In genomic region chr1:244970236-244970652, GRCh38 we compare ENCODE assay signal across 8 cellular contexts.
DNase-seq lines count a peak whose midpoint lies in the region; ATAC-seq and TF ChIP-seq lines count a peak whose summit lies in the region.

No MANE protein-coding gene starts in this region.

- H3K27ac Mint-ChIP-seq in CD8-positive, alpha-beta memory T cell, result peak overlapping the region; percentile 97 to 100 (median 100)
- peak overlapping the region; percentile 98 for H3K27ac Mint-ChIP-seq in activated CD8-positive, alpha-beta memory T cell treated with anti-CD3 and anti-CD28 coated beads, Interleukin-2, amount 10 ng/mL, durations not matched to agents 7 days and 5 days
- H3K27ac Mint-ChIP-seq in neural progenitor cell, result no peak overlapping the region

- ATAC-seq in GM19452 (IDR thresholded peaks at IDR 0.05; ENCODE audit: unreplicated experiment) (peak; percentile 64), HG03469 (IDR thresholded peaks at IDR 0.05; ENCODE audit: unreplicated experiment) (peak; percentile 43)
- ATAC-seq in activated CD8-positive, alpha-beta memory T cell treated with anti-CD3 and anti-CD28 coated beads, Interleukin-2, amount 10 ng/mL, durations not matched to agents 7 days and 5 days, result peak; percentile 71

- H3K4me3 Mint-ChIP-seq in CD8-positive, alpha-beta memory T cell, result peak overlapping the region; percentile 91 to 98 (median 93)
- peak overlapping the region; percentile 91 for H3K4me3 Mint-ChIP-seq in activated CD8-positive, alpha-beta memory T cell treated with anti-CD3 and anti-CD28 coated beads, Interleukin-2, amount 10 ng/mL, durations not matched to agents 7 days and 5 days
- peak overlapping the region; percentile 97 for H3K4me3 Mint-ChIP-seq in neural progenitor cell

- no peaks in the 10 kb centered on the region for H3K9me3 Mint-ChIP-seq in CD8-positive, alpha-beta memory T cell
- no peaks in the 10 kb centered on the region for H3K9me3 Mint-ChIP-seq in activated CD8-positive, alpha-beta memory T cell treated with anti-CD3 and anti-CD28 coated beads, Interleukin-2, amount 10 ng/mL, durations not matched to agents 7 days and 5 days (ENCODE audit: low read depth)
- no peaks in the 10 kb centered on the region for H3K9me3 Mint-ChIP-seq in neural progenitor cell

- H3K4me1 Mint-ChIP-seq in CD8-positive, alpha-beta memory T cell, result peaks cover 16 to 29% (median 19%) of the 10 kb centered on the region in 3 donors
- H3K4me1 Mint-ChIP-seq in activated CD8-positive, alpha-beta memory T cell treated with anti-CD3 and anti-CD28 coated beads, Interleukin-2, amount 10 ng/mL, durations not matched to agents 7 days and 5 days, result peaks cover 16% of the 10 kb centered on the region
- peaks cover 25% of the 10 kb centered on the region for H3K4me1 Mint-ChIP-seq in neural progenitor cell

- TF ChIP-seq CTCF in fibroblast of lung (conservative IDR thresholded peaks at IDR 0.05 in 1 of 2, IDR thresholded peaks at IDR 0.05 in 1 of 2; ENCODE audit: low read depth in 1 of 2, low read length in 2 of 2) (no peak), neural progenitor cell (IDR thresholded peaks at IDR 0.05) (no peak)

- H3K27ac ChIP-seq in CD8-positive, alpha-beta memory T cell (ENCODE audit: low read depth, low read length), result peak overlapping the region; percentile 99
- H3K27ac ChIP-seq in fibroblast of lung (ENCODE audit: insufficient read depth, low read length), result peak overlapping the region; percentile 99
- peak overlapping the region; percentile 99 for H3K27ac ChIP-seq in neural progenitor cell
- H3K27ac ChIP-seq in urinary bladder (ENCODE audit: low read depth), result peak overlapping the region; percentile 100

- 1% methylated on average over 46 of the region's 49 CpGs for WGBS in urinary bladder

- H3F3A ChIP-seq in neural progenitor cell (ENCODE audit: low read depth), result peaks cover 43% of the 10 kb centered on the region

- H2AFZ ChIP-seq in fibroblast of lung (ENCODE audit: low read length) (no peak overlapping the region), neural progenitor cell (replicated peaks) (peak overlapping the region; percentile 90)

- peaks cover 0 to 16% (median 2%) of the 10 kb centered on the region in 3 donors for H3K36me3 Mint-ChIP-seq in CD8-positive, alpha-beta memory T cell
- H3K36me3 Mint-ChIP-seq in activated CD8-positive, alpha-beta memory T cell treated with anti-CD3 and anti-CD28 coated beads, Interleukin-2, amount 10 ng/mL, durations not matched to agents 7 days and 5 days, result peaks cover 1% of the 10 kb centered on the region
- H3K36me3 Mint-ChIP-seq in neural progenitor cell, result peaks cover 5% of the 10 kb centered on the region

- H3K27me3 ChIP-seq in CD8-positive, alpha-beta memory T cell (ENCODE audit: insufficient read depth, low read length, poor library complexity, severe bottlenecking), result no peaks in the 10 kb centered on the region
- H3K27me3 ChIP-seq in fibroblast of lung (ENCODE audit: control insufficient read depth, insufficient read depth, low read length) (no peaks in the 10 kb centered on the region), neural progenitor cell (no peaks in the 10 kb centered on the region)

- H4K20me1 ChIP-seq in fibroblast of lung (ENCODE audit: control insufficient read depth, extremely low read depth, insufficient read depth, low read length) (no peaks in the 10 kb centered on the region), neural progenitor cell (ENCODE audit: low read depth) (no peaks in the 10 kb centered on the region)

- H3K79me2 ChIP-seq in fibroblast of lung (ENCODE audit: control insufficient read depth, insufficient read depth, low read length), result peaks cover 2% of the 10 kb centered on the region
- H3K79me2 ChIP-seq in neural progenitor cell (ENCODE audit: low read depth), result peaks cover 49% of the 10 kb centered on the region

- DNase-seq in CD8-positive, alpha-beta memory T cell, result peak in 3 of 5 donors; percentile 61 to 85 (median 82)
- DNase-seq in NCI-H69 (lab: John Stamatoyannopoulos, UW) (peak; percentile 99), fibroblast of lung (ENCODE audit: low read depth in 2 of 2) (peak; percentile 67 to 79), neural progenitor cell (ENCODE audit: low spot score) (peak; percentile 94)
- peak; percentile 84 for DNase-seq in activated CD8-positive, alpha-beta memory T cell treated with anti-CD3 and anti-CD28 coated beads, Interleukin-2, amount 10 ng/mL, durations not matched to agents 7 days and 5 days

- H3K27me3 Mint-ChIP-seq in CD8-positive, alpha-beta memory T cell, result no peaks in the 10 kb centered on the region
- H3K27me3 Mint-ChIP-seq in activated CD8-positive, alpha-beta memory T cell treated with anti-CD3 and anti-CD28 coated beads, Interleukin-2, amount 10 ng/mL, durations not matched to agents 7 days and 5 days, result no peaks in the 10 kb centered on the region
- peaks cover 2% of the 10 kb centered on the region for H3K27me3 Mint-ChIP-seq in neural progenitor cell (ENCODE audit: insufficient read depth, low read depth)

- H3K4me1 ChIP-seq in CD8-positive, alpha-beta memory T cell (ENCODE audit: insufficient read depth, low read length), result peaks cover 12% of the 10 kb centered on the region
- H3K4me1 ChIP-seq in fibroblast of lung (ENCODE audit: control insufficient read depth, extremely low read depth, insufficient read depth, low read length) (peaks cover 3% of the 10 kb centered on the region), neural progenitor cell (peaks cover 22% of the 10 kb centered on the region), urinary bladder (ENCODE audit: insufficient read depth) (no peaks in the 10 kb centered on the region)

- POLR2A ChIA-PET in CD8-positive, alpha-beta memory T cell (lab: Charles Lee), result interaction anchor here (0.8 to 5.0 kb wide), 7 partner anchors 51 to 318 kb away, joined by 3 to 205 read pairs (median 6); partner anchors contain the start of genes COX20 and HNRNPU

- peak overlapping the region; percentile 67 for H3K4me3 ChIP-seq in CD8-positive, alpha-beta memory T cell (ENCODE audit: low read length)
- peak overlapping the region; percentile 61 to 82 (median 68) for H3K4me3 ChIP-seq in fibroblast of lung (replicated peaks in 1 of 4; ENCODE audit: control extremely low read depth in 1 of 4, insufficient read depth in 1 of 4, low read depth in 3 of 4, low read length in 4 of 4)
- peak overlapping the region; percentile 69 for H3K4me3 ChIP-seq in neural progenitor cell
- H3K4me3 ChIP-seq in urinary bladder (ENCODE audit: low read depth, low read length), result peak overlapping the region; percentile 86

- peak overlapping the region; percentile 73 for H3K4me2 ChIP-seq in fibroblast of lung (ENCODE audit: extremely low read depth, insufficient read depth, low read length)
- H3K4me2 ChIP-seq in neural progenitor cell, result peak overlapping the region; percentile 95

- H3K9ac ChIP-seq in fibroblast of lung (ENCODE audit: insufficient read depth, low read length) (peak overlapping the region; percentile 98), neural progenitor cell (peak overlapping the region; percentile 78)

- no peaks in the 10 kb centered on the region for H3K36me3 ChIP-seq in CD8-positive, alpha-beta memory T cell (ENCODE audit: insufficient read depth, low read length)
- H3K36me3 ChIP-seq in fibroblast of lung (ENCODE audit: control insufficient read depth, insufficient read depth, low read length) (no peaks in the 10 kb centered on the region), neural progenitor cell (no peaks in the 10 kb centered on the region), urinary bladder (ENCODE audit: insufficient read depth) (no peaks in the 10 kb centered on the region)

- CTCF ChIA-PET in CD8-positive, alpha-beta memory T cell (lab: Charles Lee), result interaction anchor here (1.5 to 2.2 kb wide), 4 partner anchors 9 to 169 kb away, joined by 4 to 20 read pairs (median 12); partner anchors contain the start of genes COX20 and HNRNPU
- CTCF ChIA-PET in activated CD8-positive, alpha-beta memory T cell treated with anti-CD3 and anti-CD28 coated beads, Interleukin-2, amount 10 ng/mL, durations not matched to agents 7 days and 5 days (lab: Charles Lee), result interaction anchor here (0.9 to 2.9 kb wide), 4 partner anchors 48 to 367 kb away, joined by 3 to 11 read pairs (median 8); partner anchors contain the start of gene HNRNPU

- no peaks in the 10 kb centered on the region for H3K9me3 ChIP-seq in CD8-positive, alpha-beta memory T cell (ENCODE audit: low read length)
- no peaks in the 10 kb centered on the region for H3K9me3 ChIP-seq in fibroblast of lung (ENCODE audit: control insufficient read depth, insufficient read depth, low read depth, low read length)
- no peaks in the 10 kb centered on the region for H3K9me3 ChIP-seq in neural progenitor cell (ENCODE audit: low read depth)

Comparison
In these comparisons a context has a peak if more than half of its experiments do, and no peak if none do; other contexts are left out.
1. Peak in every context shown above with its lines: DNase-seq, ATAC-seq, H3K4me3 ChIP-seq and H3K27ac ChIP-seq.